6 cellular contexts compared by ENCODE assay signal in the genomic region with DNA sequence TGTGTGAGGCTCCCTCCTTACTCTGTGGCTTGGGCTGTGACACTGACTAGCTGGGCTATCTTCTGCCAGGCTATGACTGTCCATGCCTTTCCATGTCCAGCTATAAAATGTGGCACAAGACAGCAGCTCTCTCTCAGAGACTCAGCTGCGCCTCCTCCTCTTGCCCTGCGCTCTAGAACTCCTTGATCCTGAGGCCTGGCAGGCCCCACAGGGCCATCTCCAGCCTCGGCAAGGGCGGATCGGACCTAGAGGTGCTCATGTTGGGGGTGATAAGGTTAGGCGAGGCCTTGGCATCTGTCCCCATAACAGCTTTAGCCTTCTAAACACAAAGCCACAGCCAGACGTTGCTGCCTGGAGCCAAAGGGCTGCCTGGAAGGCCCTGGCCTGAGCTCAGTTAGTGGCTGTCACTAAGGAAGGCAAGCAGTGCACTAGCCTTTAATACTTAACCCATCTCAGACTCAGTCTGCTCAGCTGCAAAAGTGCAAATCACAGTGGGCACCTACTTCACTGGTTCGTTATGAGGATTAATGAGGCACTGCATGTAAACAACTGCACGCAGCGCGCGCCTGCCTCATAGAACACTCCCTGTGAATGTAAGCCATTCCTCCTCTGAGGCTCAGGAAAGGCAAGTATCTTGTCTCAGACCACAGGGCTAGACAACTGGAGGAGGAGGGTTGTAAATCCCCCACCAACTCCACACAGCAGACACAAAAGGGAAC. TPM values are rescaled to one million over a fixed set of nuclear protein-coding genes. Genes with fewer than 3 reads are reported as not detected.
DNase-seq lines count a peak whose midpoint lies in the region; ATAC-seq and TF ChIP-seq lines count a peak whose summit lies in the region.

No MANE protein-coding gene starts in this region.

- peak overlapping the region; percentile 70 for H3K4me3 ChIP-seq in CD8-positive, alpha-beta T cell (ENCODE audit: low read depth, low read length)
- H3K4me3 ChIP-seq in right cardiac atrium (ENCODE audit: low read length) (peak overlapping the region; percentile 71), urinary bladder (ENCODE audit: low read depth, low read length) (peak overlapping the region; percentile 83)

- POLR2A ChIA-PET in CD8-positive, alpha-beta T cell (lab: Charles Lee): interaction anchor here (0.8 kb wide), 1 partner anchor 543 kb away, joined by 3 read pairs; no protein-coding TSS in a partner anchor
- POLR2A ChIA-PET in RWPE1 (lab: Yijun Ruan, JAX; ENCODE audit: low non-redundant PET): no interaction called here

- H3K9me3 Mint-ChIP-seq in CD8-positive, alpha-beta T cell: no peaks in the 10 kb centered on the region

- WGBS in right cardiac atrium: 34% methylated on average over 12 of the region's 12 CpGs
- WGBS in urinary bladder: 24% methylated on average over 12 of the region's 12 CpGs

- H3K36me3 ChIP-seq in CD8-positive, alpha-beta T cell (ENCODE audit: insufficient read depth, low read length): peaks cover 12% of the 10 kb centered on the region
- H3K36me3 ChIP-seq in urinary bladder (ENCODE audit: insufficient read depth): no peaks in the 10 kb centered on the region

- H3K4me3 Mint-ChIP-seq in CD8-positive, alpha-beta T cell: peak overlapping the region; percentile 93

- DNase-seq in CD8-positive, alpha-beta T cell: no peak
- DNase-seq in RWPE1 (ENCODE audit: low spot score) (peak; percentile 8), right cardiac atrium (peak in 1 of 3 donors; percentile 65), mesenteric fat pad (ENCODE audit: low spot score) (no peak)

- no peak for TF ChIP-seq CTCF in CD8-positive, alpha-beta T cell (IDR thresholded peaks at IDR 0.05)
- no peak for TF ChIP-seq CTCF in RWPE1 (conservative IDR thresholded peaks at IDR 0.05; ENCODE audit: low read depth)

- no peaks in the 10 kb centered on the region for H3K9me3 ChIP-seq in CD8-positive, alpha-beta T cell (ENCODE audit: low read length)
- H3K9me3 ChIP-seq in right cardiac atrium (ENCODE audit: control insufficient read depth, low read length): no peaks in the 10 kb centered on the region

- H3K27me3 ChIP-seq in CD8-positive, alpha-beta T cell (ENCODE audit: insufficient read depth, low read length): no peaks in the 10 kb centered on the region
- no peaks in the 10 kb centered on the region for H3K27me3 ChIP-seq in right cardiac atrium (ENCODE audit: control insufficient read depth, insufficient read depth)

- CTCF ChIA-PET in CD8-positive, alpha-beta T cell (lab: Charles Lee): interaction anchor here (0.7 to 1.3 kb wide), 3 partner anchors 9 to 28 kb away, joined by 3 read pairs; no protein-coding TSS in a partner anchor
- CTCF ChIA-PET in RWPE1 (lab: Yijun Ruan, JAX): no interaction called here

- peaks cover 58% of the 10 kb centered on the region for H3K4me1 Mint-ChIP-seq in CD8-positive, alpha-beta T cell (ENCODE audit: low read depth)

- H3K36me3 Mint-ChIP-seq in CD8-positive, alpha-beta T cell: peaks cover 56% of the 10 kb centered on the region

- no peak for ATAC-seq in CD8-positive, alpha-beta T cell
- no peak for ATAC-seq in right cardiac atrium
- no peak for ATAC-seq in GM21825 (IDR thresholded peaks at IDR 0.05; ENCODE audit: unreplicated experiment)

- H3K4me1 ChIP-seq in CD8-positive, alpha-beta T cell (ENCODE audit: insufficient read depth, low read length): peaks cover 31% of the 10 kb centered on the region
- peaks cover 29% of the 10 kb centered on the region for H3K4me1 ChIP-seq in right cardiac atrium (ENCODE audit: control insufficient read depth, insufficient read depth, low read length)
- H3K4me1 ChIP-seq in urinary bladder (ENCODE audit: insufficient read depth): no peaks in the 10 kb centered on the region

- peak overlapping the region; percentile 73 for H3K27ac ChIP-seq in CD8-positive, alpha-beta T cell (ENCODE audit: low read depth, low read length)
- H3K27ac ChIP-seq in RWPE1 (peak overlapping the region; percentile 94), right cardiac atrium (ENCODE audit: low read length) (peak overlapping the region; percentile 84), urinary bladder (ENCODE audit: low read depth) (peak overlapping the region; percentile 95)

- peak overlapping the region; percentile 93 for H3K27ac Mint-ChIP-seq in CD8-positive, alpha-beta T cell

- intact Hi-C loops in CD8-positive, alpha-beta T cell (cut with DNase I, micrococcal nuclease): loop anchor here (2.0 to 10.0 kb wide), 5 partner anchors 397 to 1409 kb away; a partner anchor contains a TSS
- intact Hi-C loops in right cardiac atrium (cut with DNase I): no loop called here

- H3K27me3 Mint-ChIP-seq in CD8-positive, alpha-beta T cell (ENCODE audit: low read depth): no peaks in the 10 kb centered on the region

RNA-seq across cellular contexts. Expression of a gene that starts 1.2 kb away (rescaled TPM):
- total RNA-seq in CD8-positive, alpha-beta T cell: 10 to 100 TPM; 62.4 to 66.5 TPM
- total RNA-seq in right cardiac atrium: 100 to 1,000 TPM; 124 to 144 (median 135) TPM
- 161 TPM for polyA plus RNA-seq in right cardiac atrium
- total RNA-seq in urinary bladder: 61.3 TPM
- 111 TPM for polyA plus RNA-seq in urinary bladder
- total RNA-seq in mesenteric fat pad: 130 TPM

RNA-seq across cellular contexts. Expression of a gene that starts 2.0 kb away (rescaled TPM):
- total RNA-seq in CD8-positive, alpha-beta T cell: 10 to 100 TPM; 33.1 to 35.0 TPM
- total RNA-seq in right cardiac atrium: 10 to 100 TPM; 63.4 to 73.4 (median 67.7) TPM
- polyA plus RNA-seq in right cardiac atrium: 109 TPM
- 100 TPM for total RNA-seq in urinary bladder
- 107 TPM for polyA plus RNA-seq in urinary bladder
- 51.5 TPM for total RNA-seq in mesenteric fat pad

RNA-seq across cellular contexts. Expression of a gene that starts 39.1 kb away (rescaled TPM):
- total RNA-seq in CD8-positive, alpha-beta T cell: not detected
- 1 to 10 TPM; 5.1 to 7.3 (median 5.9) TPM for total RNA-seq in right cardiac atrium
- polyA plus RNA-seq in right cardiac atrium: 6.1 TPM
- total RNA-seq in urinary bladder: 9.6 TPM
- polyA plus RNA-seq in urinary bladder: 22.7 TPM
- 6.0 TPM for total RNA-seq in mesenteric fat pad

RNA-seq across cellular contexts. Expression of a gene that starts 49.2 kb away (rescaled TPM):
- total RNA-seq in CD8-positive, alpha-beta T cell: 1 to 10 TPM; 5.9 to 6.5 TPM
- total RNA-seq in right cardiac atrium: 1 to 10 TPM; 4.1 to 7.2 (median 5.9) TPM
- 3.7 TPM for polyA plus RNA-seq in right cardiac atrium
- total RNA-seq in urinary bladder: 4.1 TPM
- polyA plus RNA-seq in urinary bladder: 7.4 TPM
- total RNA-seq in mesenteric fat pad: 4.0 TPM

RNA-seq across cellular contexts. Expression of a gene that starts 58.6 kb away (rescaled TPM):
- total RNA-seq in CD8-positive, alpha-beta T cell: 1 to 10 TPM; 3.4 to 3.7 TPM
- 1 to 10 TPM; 1.8 to 6.6 (median 2.9) TPM for total RNA-seq in right cardiac atrium
- 2.7 TPM for polyA plus RNA-seq in right cardiac atrium
- total RNA-seq in urinary bladder: 0.90 TPM
- 0.14 TPM for polyA plus RNA-seq in urinary bladder
- 0.32 TPM for total RNA-seq in mesenteric fat pad

Comparison
In these comparisons a context has a peak if more than half of its experiments do, and no peak if none do; other contexts are left out.
1. intact Hi-C loops: an anchor here in CD8-positive, alpha-beta T cell (2.0 to 10.0 kb wide); none called in right cardiac atrium.